ENCODE assay signal across 15 cellular contexts in the genomic region with DNA sequence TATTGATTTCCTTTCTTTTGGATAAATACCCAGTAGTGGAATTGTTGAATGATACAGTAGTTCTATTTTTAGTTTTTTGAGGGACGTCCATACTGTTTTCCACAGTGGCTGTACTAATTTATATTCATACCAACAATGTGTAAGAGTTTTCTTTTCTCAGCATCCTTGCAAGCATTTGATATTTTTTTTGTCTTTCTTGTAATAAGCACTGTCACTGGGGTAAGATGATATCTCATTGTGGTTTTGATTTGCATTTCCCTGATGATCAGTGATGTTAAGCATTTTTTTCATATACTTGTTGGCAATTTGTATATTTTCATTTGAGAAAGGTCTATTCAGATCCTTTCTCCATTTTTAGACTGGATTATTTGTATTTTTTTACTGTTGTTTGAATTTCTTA.
DNase-seq lines count a peak whose midpoint lies in the region; ATAC-seq lines count a peak whose summit lies in the region.
"Had no signal": no experiment of that assay in that cellular context is flagged by ENCODE, and none has a peak within 500 bp of the region (broad histone marks: within the 10 kb centered on the region; RNA-seq: fewer than 3 reads in every experiment).

No MANE protein-coding gene starts in this region.

- H2BK12ac ChIP-seq in trophoblast cell (ENCODE audit: low read length): no peak overlapping the region

- H3K4ac ChIP-seq in trophoblast cell (ENCODE audit: low read depth, low read length): no peak overlapping the region

- H2BK5ac ChIP-seq in trophoblast cell (ENCODE audit: low read depth, low read length, poor library complexity): no peak overlapping the region

- H3K23ac ChIP-seq in trophoblast cell (ENCODE audit: low read length): no peak overlapping the region

- H3K27me3 ChIP-seq in CD4-positive, alpha-beta memory T cell (ENCODE audit: insufficient read depth, low read length): no peaks in the 10 kb centered on the region
- H3K27me3 ChIP-seq in trophoblast cell (ENCODE audit: insufficient read depth, low read length): no peaks in the 10 kb centered on the region
- H3K27me3 ChIP-seq: BE2C had no signal

- ATAC-seq in GM18868 (IDR thresholded peaks at IDR 0.05; ENCODE audit: unreplicated experiment) (no peak), GM19324 (IDR thresholded peaks at IDR 0.05; ENCODE audit: low FRiP score, unreplicated experiment) (no peak), HG03175 (IDR thresholded peaks at IDR 0.05; ENCODE audit: unreplicated experiment) (no peak)
- ATAC-seq: GM12878 had no signal

- H3K18ac ChIP-seq in trophoblast cell (ENCODE audit: low read length): no peak overlapping the region

- no peak overlapping the region for H3K9ac ChIP-seq in trophoblast cell (ENCODE audit: low read length)

- no peak overlapping the region for H4K8ac ChIP-seq in trophoblast cell (ENCODE audit: low read depth, low read length)

- H3K4me3 Mint-ChIP-seq in CD4-positive, alpha-beta memory T cell: peak overlapping the region in 7 of 8 donors; percentile 0 to 50 (median 7)
- H3K4me3 Mint-ChIP-seq: H9 had no signal

- no peak overlapping the region for H2BK120ac ChIP-seq in trophoblast cell (ENCODE audit: insufficient read depth, low read length, poor library complexity)

- no peak overlapping the region for H3K4me2 ChIP-seq in trophoblast cell (ENCODE audit: low read length)

- H3K36me3 ChIP-seq in CD4-positive, alpha-beta memory T cell (ENCODE audit: insufficient read depth, low read length): no peaks in the 10 kb centered on the region
- no peaks in the 10 kb centered on the region for H3K36me3 ChIP-seq in KOPT-K1 (ENCODE audit: insufficient read depth, low read length)
- no peaks in the 10 kb centered on the region for H3K36me3 ChIP-seq in trophoblast cell (ENCODE audit: control insufficient read depth in 1 of 2, insufficient read depth in 2 of 2, low read length in 2 of 2)
- H3K36me3 ChIP-seq: BE2C had no signal

- no peak overlapping the region for H4K12ac ChIP-seq in trophoblast cell (ENCODE audit: low read depth, low read length)

- CTCF ChIA-PET in CD4-positive, alpha-beta memory T cell (lab: Charles Lee; ENCODE audit: partially characterized antibody): no interaction called here

- H3K4me1 Mint-ChIP-seq in CD4-positive, alpha-beta memory T cell: peaks cover 34 to 43% (median 38%) of the 10 kb centered on the region in 4 donors
- H3K4me1 Mint-ChIP-seq: H9 had no signal

- peaks cover 0 to 31% (median 15%) of the 10 kb centered on the region in 8 donors for H3K9me3 Mint-ChIP-seq in CD4-positive, alpha-beta memory T cell

- peaks cover 3 to 10% of the 10 kb centered on the region in 2 donors for H3K36me3 Mint-ChIP-seq in CD4-positive, alpha-beta memory T cell

- WGBS in trophoblast cell (ENCODE audit: extremely low coverage, insufficient coverage, insufficient read length): no CpG with 5 or more reads among the region's 1 CpG

- peak in 4 of 5 donors; percentile 35 to 48 (median 36) for DNase-seq in CD4-positive, alpha-beta memory T cell
- DNase-seq in NAMALWA (ENCODE audit: low spot score): peak; percentile 6
- peak; percentile 55 for DNase-seq in fibroblast of gingiva (ENCODE audit: low read depth)
- no peak for DNase-seq in trophoblast cell
- DNase-seq: ACHN, BE2C, DMS53, GOT3, H9 had no signal

- H2AFZ ChIP-seq in trophoblast cell (ENCODE audit: insufficient read depth, low read length, poor library complexity): no peak overlapping the region

- intact Hi-C loops in CD4-positive, alpha-beta memory T cell (cut with micrococcal nuclease): loop anchor here (5.0 kb wide), 1 partner anchor 215 kb away; no protein-coding TSS in a partner anchor

- POLR2A ChIA-PET in CD4-positive, alpha-beta memory T cell (lab: Charles Lee; ENCODE audit: partially characterized antibody): no interaction called here

- no peak overlapping the region for H3K14ac ChIP-seq in trophoblast cell (ENCODE audit: low read length)

- H3K4me1 ChIP-seq in CD4-positive, alpha-beta memory T cell (ENCODE audit: insufficient read depth, low read length): peaks cover 33% of the 10 kb centered on the region
- no peaks in the 10 kb centered on the region for H3K4me1 ChIP-seq in trophoblast cell (ENCODE audit: control insufficient read depth in 1 of 2, insufficient read depth in 2 of 2, low read length in 2 of 2)
- H3K4me1 ChIP-seq: BE2C had no signal

- no peak overlapping the region for H4K91ac ChIP-seq in trophoblast cell (ENCODE audit: low read depth, low read length)

- no peak overlapping the region for H3K4me3 ChIP-seq in CD4-positive, alpha-beta memory T cell (ENCODE audit: low read length in 2 of 2)
- H3K4me3 ChIP-seq in trophoblast cell (ENCODE audit: low read depth, low read length): no peak overlapping the region
- H3K4me3 ChIP-seq: GM12878 had no signal

- no peaks in the 10 kb centered on the region for H3K27me3 Mint-ChIP-seq in CD4-positive, alpha-beta memory T cell

- no peaks in the 10 kb centered on the region for H3K79me2 ChIP-seq in trophoblast cell (ENCODE audit: control insufficient read depth, insufficient read depth, low read length, poor library complexity)

- no peak overlapping the region for H3K27ac ChIP-seq in CD4-positive, alpha-beta memory T cell (ENCODE audit: low read depth, low read length)
- peak overlapping the region; percentile 8 for H3K27ac ChIP-seq in KOPT-K1 (ENCODE audit: low read depth, low read length, poor library complexity, severe bottlenecking)
- no peak overlapping the region for H3K27ac ChIP-seq in trophoblast cell (ENCODE audit: low read depth, low read length)
- H3K27ac ChIP-seq: C4-2B had no signal

- no peaks in the 10 kb centered on the region for H3K9me3 ChIP-seq in CD4-positive, alpha-beta memory T cell (ENCODE audit: control insufficient read depth in 1 of 2, low read length in 2 of 2)
- H3K9me3 ChIP-seq in KOPT-K1 (ENCODE audit: insufficient read depth, low read length, poor library complexity, severe bottlenecking) (peaks cover 57% of the 10 kb centered on the region), trophoblast cell (ENCODE audit: insufficient read depth, low read depth, low read length) (no peaks in the 10 kb centered on the region)
- H3K9me3 ChIP-seq: BE2C had no signal

- peak overlapping the region in 3 of 7 donors; percentile 4 to 61 (median 25) for H3K27ac Mint-ChIP-seq in CD4-positive, alpha-beta memory T cell
- H3K27ac Mint-ChIP-seq: H9 had no signal

- H3K79me1 ChIP-seq in trophoblast cell (ENCODE audit: low read length): no peaks in the 10 kb centered on the region

- no peak overlapping the region for H2AK5ac ChIP-seq in trophoblast cell (ENCODE audit: low read length)

Comparison
In these comparisons a context has a peak if more than half of its experiments do, and no peak if none do; other contexts are left out.
1. DNase-seq: peak in CD4-positive, alpha-beta memory T cell (4 of 5), NAMALWA (single experiment) and fibroblast of gingiva (single experiment); none in trophoblast cell (0 of 2).